15 cellular contexts compared by ENCODE assay signal in genomic region chr22:15565063-15565462, GRCh38. TPM values are rescaled to one million over a fixed set of nuclear protein-coding genes. Genes with fewer than 3 reads are reported as not detected.
"Had no signal": no experiment of that assay in that cellular context is flagged by ENCODE, and none has a peak within 500 bp of the region (broad histone marks: within the 10 kb centered on the region; RNA-seq: fewer than 3 reads in every experiment).

No MANE protein-coding gene starts in this region.

RNA-seq across cellular contexts. Expression of gene OR11H1, which starts 37.1 kb away (rescaled TPM):
- total RNA-seq: stomach, subcutaneous adipose tissue, suprapubic skin, temporal lobe, testis, thoracic aorta, thyroid gland, tibial nerve, transverse colon, upper lobe of left lung, upper lobe of right lung, ureter, urinary bladder, uterus, vagina had no signal
